Comparison of ENCODE assay signal across 25 cellular contexts in genomic region chr2:175930504-175930903, GRCh38.
DNase-seq lines count a peak whose midpoint lies in the region; ATAC-seq and TF ChIP-seq lines count a peak whose summit lies in the region.
"Had no signal": no experiment of that assay in that cellular context is flagged by ENCODE, and none has a peak within 500 bp of the region (broad histone marks: within the 10 kb centered on the region; RNA-seq: fewer than 3 reads in every experiment).

No MANE protein-coding gene starts in this region.

- H3K4me1 ChIP-seq in osteoblast (ENCODE audit: insufficient read depth, low read length) = peaks cover 14% of the 10 kb centered on the region
- H3K4me1 ChIP-seq: body of pancreas had no signal

- peaks cover 2% of the 10 kb centered on the region for H3K36me3 ChIP-seq in osteoblast (ENCODE audit: insufficient read depth, low read length)

- DNase-seq in ELR (ENCODE audit: low read depth) (peak; percentile 11), osteoblast (ENCODE audit: insufficient read length, low spot score, missing footprints) (no peak), AG20443 (ENCODE audit: low spot score) (no peak), NCI-H2196 treated with DMSO at 0.1 percent for 48 hours (lab: John Stamatoyannopoulos, UW; ENCODE audit: unreplicated experiment) (no peak)
- DNase-seq: activated CD8-positive, alpha-beta T cell treated with anti-CD3 and anti-CD28 coated beads, Interleukin-2, amount 10 ng/mL, durations not matched to agents 7 days and 5 days; activated naive CD4-positive, alpha-beta T cell treated with anti-CD3 and anti-CD28 coated beads, Interleukin-2, amount 10 ng/mL, durations not matched to agents 7 days and 5 days; activated T-cell treated with anti-CD3 and anti-CD28 coated beads, Interleukin-2, amount 50 U/mL, for 4 hours; body of pancreas; CD8-positive, alpha-beta memory T cell; erythroblast; heart left ventricle; KG1; naive B cell; NCI-H1048; NCI-H2029; right cardiac atrium; T-helper 2 cell had no signal

- TF ChIP-seq CTCF in VCaP (conservative IDR thresholded peaks at IDR 0.05) (no peak), osteoblast (IDR thresholded peaks at IDR 0.05; ENCODE audit: extremely low read depth, low read depth, low read length) (no peak)

- no peaks in the 10 kb centered on the region for H3K9me3 ChIP-seq in osteoblast (ENCODE audit: low read depth, low read length)
- H3K9me3 ChIP-seq: body of pancreas, heart left ventricle, thoracic aorta had no signal

- no peaks in the 10 kb centered on the region for H3K79me2 ChIP-seq in osteoblast (ENCODE audit: insufficient read depth, low read length)

- no peak overlapping the region for H3K4me3 ChIP-seq in osteoblast (ENCODE audit: insufficient read depth, low read length)
- H3K4me3 ChIP-seq: body of pancreas, heart left ventricle, lung, thoracic aorta had no signal

- peak; percentile 53 for ATAC-seq in esophagus mucosa
- ATAC-seq in GM18873 (IDR thresholded peaks at IDR 0.05; ENCODE audit: low FRiP score, unreplicated experiment) = no peak
- ATAC-seq in HG02571 (IDR thresholded peaks at IDR 0.05; ENCODE audit: unreplicated experiment) = no peak
- ATAC-seq: activated CD8-positive, alpha-beta T cell treated with anti-CD3 and anti-CD28 coated beads, Interleukin-2, amount 10 ng/mL, durations not matched to agents 7 days and 5 days; activated T-cell treated with anti-CD3 and anti-CD28 coated beads, Interleukin-2, amount 50 U/mL, for 4 hours; body of pancreas; right cardiac atrium; stimulated activated memory B cell treated with anti-CD40 and anti-IgM and Interleukin-4, amounts not matched to agents 10 μg/mL and 1 μg/mL and 100 μg/mL, for 72 hours; WTC11 had no signal

- no peak overlapping the region for H3K4me2 ChIP-seq in osteoblast (ENCODE audit: insufficient read depth, low read length)

- no peak overlapping the region for H2AFZ ChIP-seq in osteoblast (ENCODE audit: low read length)

- H3K27me3 ChIP-seq in osteoblast (ENCODE audit: insufficient read depth, low read length) = no peaks in the 10 kb centered on the region
- H3K27me3 ChIP-seq: body of pancreas, heart left ventricle had no signal

- H3K27ac ChIP-seq in VCaP (peak overlapping the region; percentile 48), osteoblast (ENCODE audit: low read depth, low read length) (peak overlapping the region; percentile 38)
- H3K27ac ChIP-seq: body of pancreas, thoracic aorta had no signal

- no peaks in the 10 kb centered on the region for H4K20me1 ChIP-seq in osteoblast (ENCODE audit: insufficient read depth, low read length)
